24 cellular contexts compared by ENCODE assay signal in genomic region chr11:122220321-122220720, GRCh38.
DNase-seq lines count a peak whose midpoint lies in the region; ATAC-seq and TF ChIP-seq lines count a peak whose summit lies in the region.
"Had no signal": no experiment of that assay in that cellular context is flagged by ENCODE, and none has a peak within 500 bp of the region (broad histone marks: within the 10 kb centered on the region; RNA-seq: fewer than 3 reads in every experiment).

No MANE protein-coding gene starts in this region.

- no peak for TF ChIP-seq POLR2A in gastroesophageal sphincter (IDR thresholded peaks at IDR 0.05)

- no peaks in the 10 kb centered on the region for H3K36me3 ChIP-seq in gastroesophageal sphincter
- H3K36me3 ChIP-seq in stomach smooth muscle (ENCODE audit: control insufficient read depth in 2 of 2, insufficient read depth in 2 of 2, low read length in 2 of 2), result no peaks in the 10 kb centered on the region
- H3K36me3 ChIP-seq: BLaER1, SJCRH30 had no signal

- H3K27me3 ChIP-seq in gastroesophageal sphincter (no peaks in the 10 kb centered on the region), stomach smooth muscle (ENCODE audit: control insufficient read depth in 1 of 2, insufficient read depth in 2 of 2, low read length in 2 of 2) (no peaks in the 10 kb centered on the region)
- H3K27me3 ChIP-seq: BLaER1, SJCRH30 had no signal

- H3K9me3 Mint-ChIP-seq in activated T-helper 17 cell treated with anti-CD3 and anti-CD28 coated beads, Interleukin-2, amount 50 U/mL, for 72 hours, result no peaks in the 10 kb centered on the region

- WGBS in gastroesophageal sphincter (ENCODE audit: low coverage in 1 of 2), 2 donors, result 35% methylated on average over 2 of the region's 2 CpGs; no CpG with 5 or more reads in 1 of the 2 donors

- TF ChIP-seq EP300 in gastroesophageal sphincter (IDR thresholded peaks at IDR 0.05), result no peak

- DNase-seq in GM03348 (ENCODE audit: low spot score) (peak; percentile 31), astrocyte of the hippocampus (ENCODE audit: low read depth, low spot score) (peak; percentile 38)
- no peak for DNase-seq in stimulated activated CD4-positive, alpha-beta T cell treated with anti-CD3 and anti-CD28 coated beads, Interleukin-2, amount 100 ng/mL, for 24 hours
- no peak for DNase-seq in NK-92 treated with Interleukin-12 subunit alpha and Interleukin-12 subunit beta, amount 100 ng/mL, for 24 hours (lab: John Stamatoyannopoulos, UW)
- DNase-seq: 8988T; CD4-positive, CD25-positive, alpha-beta regulatory T cell; NCI-H1048; NCI-H1417; NCI-H1694 treated with DMSO at 0.1 percent for 48 hours; NCI-H2081 treated with DMSO at 0.1 percent for 48 hours; NCI-H2171 treated with DMSO at 0.1 percent for 48 hours; NCI-H524; NCI-H774; PC-9; SJCRH30 had no signal

- TF ChIP-seq CTCF in gastroesophageal sphincter (IDR thresholded peaks at IDR 0.05), result no peak

- peaks cover 11% of the 10 kb centered on the region for H3K27me3 Mint-ChIP-seq in activated T-helper 17 cell treated with anti-CD3 and anti-CD28 coated beads, Interleukin-2, amount 50 U/mL, for 72 hours

- peak overlapping the region in 3 of 4 donors; percentile 15 to 39 (median 32) for H3K27ac ChIP-seq in gastroesophageal sphincter
- peak overlapping the region; percentile 11 for H3K27ac ChIP-seq in stomach smooth muscle (ENCODE audit: low read length)
- H3K27ac ChIP-seq: BLaER1, HL-60, PC-9, SJCRH30 had no signal

- H3K4me1 ChIP-seq in gastroesophageal sphincter, result peaks cover 0 to 26% (median 8%) of the 10 kb centered on the region in 3 donors
- peaks cover 14% of the 10 kb centered on the region for H3K4me1 ChIP-seq in stomach smooth muscle (ENCODE audit: control insufficient read depth, insufficient read depth, low read length)

- no peaks in the 10 kb centered on the region for H3K36me3 Mint-ChIP-seq in activated T-helper 17 cell treated with anti-CD3 and anti-CD28 coated beads, Interleukin-2, amount 50 U/mL, for 72 hours (ENCODE audit: low read depth)
- H3K36me3 Mint-ChIP-seq: CD4-positive, CD25-positive, alpha-beta regulatory T cell had no signal

- no peak overlapping the region for H3K4me3 Mint-ChIP-seq in activated T-helper 17 cell treated with anti-CD3 and anti-CD28 coated beads, Interleukin-2, amount 50 U/mL, for 72 hours
- H3K4me3 Mint-ChIP-seq: CD4-positive, CD25-positive, alpha-beta regulatory T cell had no signal

- no peaks in the 10 kb centered on the region for H3K4me1 Mint-ChIP-seq in activated T-helper 17 cell treated with anti-CD3 and anti-CD28 coated beads, Interleukin-2, amount 50 U/mL, for 72 hours
- H3K4me1 Mint-ChIP-seq: CD4-positive, CD25-positive, alpha-beta regulatory T cell had no signal

- H3K4me3 ChIP-seq in gastroesophageal sphincter (no peak overlapping the region), stomach smooth muscle (ENCODE audit: low read length in 2 of 2) (no peak overlapping the region)
- H3K4me3 ChIP-seq: BLaER1, PC-9, SJCRH30 had no signal

- no peaks in the 10 kb centered on the region for H3K9me3 ChIP-seq in gastroesophageal sphincter
- H3K9me3 ChIP-seq in stomach smooth muscle (ENCODE audit: control insufficient read depth in 2 of 2, low read length in 2 of 2), result no peaks in the 10 kb centered on the region
- H3K9me3 ChIP-seq: BLaER1, SJCRH30 had no signal

- ATAC-seq in gastroesophageal sphincter (no peak), GM18909 (IDR thresholded peaks at IDR 0.05; ENCODE audit: poor library complexity, unreplicated experiment) (no peak)
- ATAC-seq in activated T-helper 17 cell treated with anti-CD3 and anti-CD28 coated beads, Interleukin-2, amount 50 U/mL, for 72 hours (replicated peaks), result no peak
- ATAC-seq: HCT116, Right ventricle myocardium inferior, SK-N-SH treated with all-trans-retinoic acid at 6 μM for 48 hours had no signal

- H3K9ac ChIP-seq in stomach smooth muscle (ENCODE audit: low read length in 2 of 2), result no peak overlapping the region
- H3K9ac ChIP-seq: BLaER1 had no signal

- H3K27ac Mint-ChIP-seq in activated T-helper 17 cell treated with anti-CD3 and anti-CD28 coated beads, Interleukin-2, amount 50 U/mL, for 72 hours, result no peak overlapping the region
- H3K27ac Mint-ChIP-seq: CD4-positive, CD25-positive, alpha-beta regulatory T cell had no signal

Comparison
In these comparisons a context has a peak if more than half of its experiments do, and no peak if none do; other contexts are left out.
1. DNase-seq: peak in GM03348 (single experiment) and astrocyte of the hippocampus (single experiment); none in stimulated activated CD4-positive, alpha-beta T cell treated with anti-CD3 and anti-CD28 coated beads, Interleukin-2, amount 100 ng/mL, for 24 hours (0 of 2) and NK-92 treated with Interleukin-12 subunit alpha and Interleukin-12 subunit beta, amount 100 ng/mL, for 24 hours (single experiment).